Comparison of ENCODE assay signal across 12 cellular contexts in the genomic region with DNA sequence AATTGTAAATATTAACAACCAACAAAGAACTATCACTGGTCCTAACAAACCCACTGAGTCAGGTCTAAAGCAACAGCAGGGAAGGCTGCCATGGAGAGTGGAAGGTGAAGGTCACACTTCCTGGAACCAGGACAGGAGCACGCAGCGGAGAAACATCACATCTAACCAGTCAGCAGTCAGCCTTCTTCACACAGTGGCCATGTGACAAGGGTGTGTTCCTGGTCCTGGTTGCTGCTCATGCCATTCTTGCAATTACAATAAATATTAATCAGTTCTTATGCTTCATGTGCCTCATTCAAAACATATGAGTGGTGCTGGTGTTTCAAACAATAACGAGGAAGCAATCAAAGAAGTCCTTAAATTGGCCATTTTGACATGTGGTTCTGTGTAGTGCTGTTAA.
"Had no signal": no experiment of that assay in that cellular context is flagged by ENCODE, and none has a peak within 500 bp of the region (broad histone marks: within the 10 kb centered on the region; RNA-seq: fewer than 3 reads in every experiment).

No MANE protein-coding gene starts in this region.

- DNase-seq: activated CD4-positive, alpha-beta memory T cell treated with anti-CD3 and anti-CD28 coated beads for 36 hours; activated CD8-positive, alpha-beta memory T cell treated with anti-CD3 and anti-CD28 coated beads, Interleukin-2, amount 10 ng/mL, durations not matched to agents 7 days and 5 days; activated naive CD4-positive, alpha-beta T cell treated with anti-CD3 and anti-CD28 coated beads, Interleukin-2, amount 10 ng/mL, durations not matched to agents 7 days and 5 days; activated T-cell treated with anti-CD3 and anti-CD28 coated beads, Interleukin-2, amount 50 U/mL, for 1 hour; glutamatergic neuron; nucleus accumbens; right lobe of liver; spleen; stomach; WERI-Rb-1 had no signal

- H3K4me1 ChIP-seq: right lobe of liver, spleen, stomach had no signal

- H3K27ac ChIP-seq: cardiac muscle cell, right lobe of liver, spleen, stomach, thoracic aorta, WERI-Rb-1 had no signal

- H3K9me3 ChIP-seq: right lobe of liver, spleen, stomach, thoracic aorta had no signal

- H3K4me3 ChIP-seq: cardiac muscle cell, right lobe of liver, spleen, stomach, thoracic aorta had no signal

- ATAC-seq: activated CD8-positive, alpha-beta memory T cell treated with anti-CD3 and anti-CD28 coated beads, Interleukin-2, amount 10 ng/mL, durations not matched to agents 7 days and 5 days; right lobe of liver had no signal

- H3K36me3 ChIP-seq: cardiac muscle cell, right lobe of liver, spleen, stomach, thoracic aorta, WERI-Rb-1 had no signal

- H3K27me3 ChIP-seq: cardiac muscle cell, right lobe of liver, spleen, stomach had no signal
